1 cellular context compared by ENCODE assay signal in the genomic region with DNA sequence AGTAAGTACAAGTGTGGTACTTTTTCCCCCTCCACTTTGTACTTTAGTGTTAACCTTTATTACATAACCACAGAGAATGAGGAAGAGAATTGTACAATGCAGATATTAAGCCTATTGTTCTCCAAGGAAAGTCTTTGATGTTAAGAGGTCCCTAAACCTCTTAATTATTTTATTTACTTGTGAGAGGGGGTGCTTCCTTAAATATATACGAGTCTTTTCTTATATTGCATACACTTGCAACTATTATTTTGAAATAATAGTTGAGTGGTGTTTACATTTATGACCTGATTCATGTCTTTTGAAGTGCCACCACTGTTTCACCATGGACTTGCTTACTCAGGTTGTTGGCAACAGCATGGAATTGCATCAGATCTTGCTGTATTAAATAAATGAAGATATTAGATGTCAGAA.
TF ChIP-seq lines count a peak whose summit lies in the region.

No MANE protein-coding gene starts in this region.

TF ChIP-seq in GM23338, 12 proteins besides CTCF, POLR2A, EP300 and RAD21 (continued from another document):
- TF ChIP-seq, protein P1, sequence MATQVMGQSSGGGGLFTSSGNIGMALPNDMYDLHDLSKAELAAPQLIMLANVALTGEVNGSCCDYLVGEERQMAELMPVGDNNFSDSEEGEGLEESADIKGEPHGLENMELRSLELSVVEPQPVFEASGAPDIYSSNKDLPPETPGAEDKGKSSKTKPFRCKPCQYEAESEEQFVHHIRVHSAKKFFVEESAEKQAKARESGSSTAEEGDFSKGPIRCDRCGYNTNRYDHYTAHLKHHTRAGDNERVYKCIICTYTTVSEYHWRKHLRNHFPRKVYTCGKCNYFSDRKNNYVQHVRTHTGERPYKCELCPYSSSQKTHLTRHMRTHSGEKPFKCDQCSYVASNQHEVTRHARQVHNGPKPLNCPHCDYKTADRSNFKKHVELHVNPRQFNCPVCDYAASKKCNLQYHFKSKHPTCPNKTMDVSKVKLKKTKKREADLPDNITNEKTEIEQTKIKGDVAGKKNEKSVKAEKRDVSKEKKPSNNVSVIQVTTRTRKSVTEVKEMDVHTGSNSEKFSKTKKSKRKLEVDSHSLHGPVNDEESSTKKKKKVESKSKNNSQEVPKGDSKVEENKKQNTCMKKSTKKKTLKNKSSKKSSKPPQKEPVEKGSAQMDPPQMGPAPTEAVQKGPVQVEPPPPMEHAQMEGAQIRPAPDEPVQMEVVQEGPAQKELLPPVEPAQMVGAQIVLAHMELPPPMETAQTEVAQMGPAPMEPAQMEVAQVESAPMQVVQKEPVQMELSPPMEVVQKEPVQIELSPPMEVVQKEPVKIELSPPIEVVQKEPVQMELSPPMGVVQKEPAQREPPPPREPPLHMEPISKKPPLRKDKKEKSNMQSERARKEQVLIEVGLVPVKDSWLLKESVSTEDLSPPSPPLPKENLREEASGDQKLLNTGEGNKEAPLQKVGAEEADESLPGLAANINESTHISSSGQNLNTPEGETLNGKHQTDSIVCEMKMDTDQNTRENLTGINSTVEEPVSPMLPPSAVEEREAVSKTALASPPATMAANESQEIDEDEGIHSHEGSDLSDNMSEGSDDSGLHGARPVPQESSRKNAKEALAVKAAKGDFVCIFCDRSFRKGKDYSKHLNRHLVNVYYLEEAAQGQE (IDR thresholded peaks at IDR 0.05; ENCODE audit: unreplicated experiment): no peak
- TF ChIP-seq ETS1 (IDR thresholded peaks at IDR 0.05): no peak
- TF ChIP-seq EZH2phosphoT487 (IDR thresholded peaks at IDR 0.05; ENCODE audit: unreplicated experiment): no peak
- TF ChIP-seq EZH2 (IDR thresholded peaks at IDR 0.05; ENCODE audit: low read depth, unreplicated experiment): no peak
- TF ChIP-seq JUNB (IDR thresholded peaks at IDR 0.05; ENCODE audit: unreplicated experiment): no peak
- no peak for TF ChIP-seq STAT1 (IDR thresholded peaks at IDR 0.05; ENCODE audit: unreplicated experiment)
- TF ChIP-seq, protein P2, sequence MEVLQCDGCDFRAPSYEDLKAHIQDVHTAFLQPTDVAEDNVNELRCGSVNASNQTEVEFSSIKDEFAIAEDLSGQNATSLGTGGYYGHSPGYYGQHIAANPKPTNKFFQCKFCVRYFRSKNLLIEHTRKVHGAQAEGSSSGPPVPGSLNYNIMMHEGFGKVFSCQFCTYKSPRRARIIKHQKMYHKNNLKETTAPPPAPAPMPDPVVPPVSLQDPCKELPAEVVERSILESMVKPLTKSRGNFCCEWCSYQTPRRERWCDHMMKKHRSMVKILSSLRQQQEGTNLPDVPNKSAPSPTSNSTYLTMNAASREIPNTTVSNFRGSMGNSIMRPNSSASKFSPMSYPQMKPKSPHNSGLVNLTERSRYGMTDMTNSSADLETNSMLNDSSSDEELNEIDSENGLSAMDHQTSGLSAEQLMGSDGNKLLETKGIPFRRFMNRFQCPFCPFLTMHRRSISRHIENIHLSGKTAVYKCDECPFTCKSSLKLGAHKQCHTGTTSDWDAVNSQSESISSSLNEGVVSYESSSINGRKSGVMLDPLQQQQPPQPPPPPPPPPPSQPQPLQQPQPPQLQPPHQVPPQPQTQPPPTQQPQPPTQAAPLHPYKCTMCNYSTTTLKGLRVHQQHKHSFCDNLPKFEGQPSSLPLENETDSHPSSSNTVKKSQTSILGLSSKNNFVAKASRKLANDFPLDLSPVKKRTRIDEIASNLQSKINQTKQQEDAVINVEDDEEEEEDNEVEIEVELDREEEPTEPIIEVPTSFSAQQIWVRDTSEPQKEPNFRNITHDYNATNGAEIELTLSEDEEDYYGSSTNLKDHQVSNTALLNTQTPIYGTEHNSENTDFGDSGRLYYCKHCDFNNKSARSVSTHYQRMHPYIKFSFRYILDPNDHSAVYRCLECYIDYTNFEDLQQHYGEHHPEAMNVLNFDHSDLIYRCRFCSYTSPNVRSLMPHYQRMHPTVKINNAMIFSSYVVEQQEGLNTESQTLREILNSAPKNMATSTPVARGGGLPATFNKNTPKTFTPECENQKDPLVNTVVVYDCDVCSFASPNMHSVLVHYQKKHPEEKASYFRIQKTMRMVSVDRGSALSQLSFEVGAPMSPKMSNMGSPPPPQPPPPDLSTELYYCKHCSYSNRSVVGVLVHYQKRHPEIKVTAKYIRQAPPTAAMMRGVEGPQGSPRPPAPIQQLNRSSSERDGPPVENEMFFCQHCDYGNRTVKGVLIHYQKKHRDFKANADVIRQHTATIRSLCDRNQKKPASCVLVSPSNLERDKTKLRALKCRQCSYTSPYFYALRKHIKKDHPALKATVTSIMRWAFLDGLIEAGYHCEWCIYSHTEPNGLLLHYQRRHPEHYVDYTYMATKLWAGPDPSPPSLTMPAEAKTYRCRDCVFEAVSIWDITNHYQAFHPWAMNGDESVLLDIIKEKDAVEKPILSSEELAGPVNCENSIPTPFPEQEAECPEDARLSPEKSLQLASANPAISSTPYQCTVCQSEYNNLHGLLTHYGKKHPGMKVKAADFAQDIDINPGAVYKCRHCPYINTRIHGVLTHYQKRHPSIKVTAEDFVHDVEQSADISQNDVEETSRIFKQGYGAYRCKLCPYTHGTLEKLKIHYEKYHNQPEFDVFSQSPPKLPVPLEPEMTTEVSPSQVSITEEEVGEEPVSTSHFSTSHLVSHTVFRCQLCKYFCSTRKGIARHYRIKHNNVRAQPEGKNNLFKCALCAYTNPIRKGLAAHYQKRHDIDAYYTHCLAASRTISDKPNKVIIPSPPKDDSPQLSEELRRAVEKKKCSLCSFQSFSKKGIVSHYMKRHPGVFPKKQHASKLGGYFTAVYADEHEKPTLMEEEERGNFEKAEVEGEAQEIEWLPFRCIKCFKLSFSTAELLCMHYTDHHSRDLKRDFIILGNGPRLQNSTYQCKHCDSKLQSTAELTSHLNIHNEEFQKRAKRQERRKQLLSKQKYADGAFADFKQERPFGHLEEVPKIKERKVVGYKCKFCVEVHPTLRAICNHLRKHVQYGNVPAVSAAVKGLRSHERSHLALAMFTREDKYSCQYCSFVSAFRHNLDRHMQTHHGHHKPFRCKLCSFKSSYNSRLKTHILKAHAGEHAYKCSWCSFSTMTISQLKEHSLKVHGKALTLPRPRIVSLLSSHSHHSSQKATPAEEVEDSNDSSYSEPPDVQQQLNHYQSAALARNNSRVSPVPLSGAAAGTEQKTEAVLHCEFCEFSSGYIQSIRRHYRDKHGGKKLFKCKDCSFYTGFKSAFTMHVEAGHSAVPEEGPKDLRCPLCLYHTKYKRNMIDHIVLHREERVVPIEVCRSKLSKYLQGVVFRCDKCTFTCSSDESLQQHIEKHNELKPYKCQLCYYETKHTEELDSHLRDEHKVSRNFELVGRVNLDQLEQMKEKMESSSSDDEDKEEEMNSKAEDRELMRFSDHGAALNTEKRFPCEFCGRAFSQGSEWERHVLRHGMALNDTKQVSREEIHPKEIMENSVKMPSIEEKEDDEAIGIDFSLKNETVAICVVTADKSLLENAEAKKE (CRISPR knock-in tag; IDR thresholded peaks at IDR 0.05): no peak
